ENCODE assay signal across 9 cellular contexts in the genomic region with DNA sequence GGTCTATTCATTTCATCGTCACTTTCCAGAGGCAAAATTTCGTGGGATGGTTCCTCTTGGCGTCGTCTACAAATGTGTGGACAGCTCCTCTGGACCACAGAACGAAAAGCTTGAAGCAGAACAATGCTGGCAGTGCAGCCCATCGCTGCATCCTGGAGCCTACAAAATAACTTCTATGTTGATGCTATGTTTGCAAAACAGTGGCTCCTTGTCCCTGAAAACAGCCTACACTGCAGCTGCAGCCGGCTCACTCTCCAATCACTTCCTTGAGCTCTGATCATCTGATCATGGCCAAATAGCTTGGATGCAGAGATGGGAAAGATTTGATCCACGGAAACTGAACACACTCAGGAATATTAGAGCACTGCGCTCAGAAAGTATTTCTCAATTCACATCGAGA.
A peak's percentile ranks its signal among the peaks of the same experiment; 100 is the strongest.
DNase-seq lines count a peak whose midpoint lies in the region; ATAC-seq and TF ChIP-seq lines count a peak whose summit lies in the region.
"Had no signal": no experiment of that assay in that cellular context is flagged by ENCODE, and none has a peak within 500 bp of the region (broad histone marks: within the 10 kb centered on the region; RNA-seq: fewer than 3 reads in every experiment).

No MANE protein-coding gene starts in this region.

- H3K4me1 ChIP-seq in upper lobe of left lung (peaks cover 0 to 8% (median 0%) of the 10 kb centered on the region in 4 donors), Karpas-422 (ENCODE audit: low read length) (no peaks in the 10 kb centered on the region)

- H3K4me3 ChIP-seq in cardiac fibroblast (replicated peaks in 1 of 2; ENCODE audit: low read depth in 2 of 2, low read length in 2 of 2), result peak overlapping the region; percentile 25 to 29
- peak overlapping the region in 3 of 4 donors; percentile 4 to 27 (median 12) for H3K4me3 ChIP-seq in upper lobe of left lung
- no peak overlapping the region for H3K4me3 ChIP-seq in Karpas-422 (ENCODE audit: low read length)

- H3K27ac Mint-ChIP-seq in activated naive CD4-positive, alpha-beta T cell treated with anti-CD3 and anti-CD28 coated beads, Interleukin-2, amount 10 ng/mL, durations not matched to agents 7 days and 5 days, result peak overlapping the region; percentile 56
- peak overlapping the region in 1 of 2 donors; percentile 91 for H3K27ac Mint-ChIP-seq in activated naive CD4-positive, alpha-beta T cell treated with anti-CD3 and anti-CD28 coated beads, Interleukin-2, amount 50 U/mL, for 72 hours
- H3K27ac Mint-ChIP-seq in memory B cell, result peak overlapping the region; percentile 82

- H3K79me2 ChIP-seq in Karpas-422 (ENCODE audit: low read length), result no peaks in the 10 kb centered on the region

- no peak for TF ChIP-seq EP300 in upper lobe of left lung (IDR thresholded peaks at IDR 0.05)

- CTCF ChIA-PET in activated naive CD4-positive, alpha-beta T cell treated with anti-CD3 and anti-CD28 coated beads, Interleukin-2, amount 10 ng/mL, durations not matched to agents 7 days and 5 days (lab: Charles Lee), result interaction anchor here (0.6 to 0.9 kb wide), 2 partner anchors 49 to 1619 kb away, joined by 3 to 7 read pairs; no protein-coding TSS in a partner anchor

- H2AFZ ChIP-seq in Karpas-422 (ENCODE audit: low read length), result no peak overlapping the region

- 68 to 72% methylated on average over 10 of the region's 10 CpGs for WGBS in upper lobe of left lung, 2 donors

- H3K9me2 ChIP-seq in Karpas-422 (replicated peaks; ENCODE audit: insufficient read depth, low read length), result no peaks in the 10 kb centered on the region

- no peak for TF ChIP-seq POLR2A in upper lobe of left lung (IDR thresholded peaks at IDR 0.05)

- peaks cover 2% of the 10 kb centered on the region for H3K9me3 Mint-ChIP-seq in activated naive CD4-positive, alpha-beta T cell treated with anti-CD3 and anti-CD28 coated beads, Interleukin-2, amount 10 ng/mL, durations not matched to agents 7 days and 5 days
- H3K9me3 Mint-ChIP-seq in activated naive CD4-positive, alpha-beta T cell treated with anti-CD3 and anti-CD28 coated beads, Interleukin-2, amount 50 U/mL, for 72 hours, result no peaks in the 10 kb centered on the region
- H3K9me3 Mint-ChIP-seq in memory B cell, result peaks cover 1% of the 10 kb centered on the region

- H3K9me3 ChIP-seq in upper lobe of left lung (no peaks in the 10 kb centered on the region), Karpas-422 (ENCODE audit: low read length) (no peaks in the 10 kb centered on the region)

- DNase-seq in activated naive CD4-positive, alpha-beta T cell treated with anti-CD3 and anti-CD28 coated beads, Interleukin-2, amount 10 ng/mL, durations not matched to agents 7 days and 5 days, result no peak
- DNase-seq in activated naive CD4-positive, alpha-beta T cell treated with anti-CD3 and anti-CD28 coated beads, Interleukin-2, amount 50 U/mL, for 72 hours (ENCODE audit: low spot score in 2 of 2), result no peak
- DNase-seq in cardiac fibroblast (ENCODE audit: low read depth in 2 of 2), result peak; percentile 53 to 71
- DNase-seq in memory B cell (ENCODE audit: low spot score in 2 of 2), result no peak
- no peak for DNase-seq in upper lobe of left lung
- DNase-seq in Karpas-422, result no peak
- DNase-seq in stimulated activated CD4-positive, alpha-beta T cell treated with anti-CD3 and anti-CD28 coated beads, Interleukin-4, amount 100 ng/mL, for 1 hour, result no peak
- DNase-seq: activated CD4-positive, alpha-beta T cell treated with anti-CD3 and anti-CD28 coated beads for 1 hour had no signal

- H3K4me1 Mint-ChIP-seq in activated naive CD4-positive, alpha-beta T cell treated with anti-CD3 and anti-CD28 coated beads, Interleukin-2, amount 10 ng/mL, durations not matched to agents 7 days and 5 days, result peaks cover 80% of the 10 kb centered on the region
- H3K4me1 Mint-ChIP-seq in memory B cell, result peaks cover 36% of the 10 kb centered on the region

- no peak overlapping the region for H3K9ac ChIP-seq in Karpas-422 (ENCODE audit: low read length)

- H3K36me3 Mint-ChIP-seq in activated naive CD4-positive, alpha-beta T cell treated with anti-CD3 and anti-CD28 coated beads, Interleukin-2, amount 10 ng/mL, durations not matched to agents 7 days and 5 days, result peaks cover 56% of the 10 kb centered on the region
- H3K36me3 Mint-ChIP-seq in activated naive CD4-positive, alpha-beta T cell treated with anti-CD3 and anti-CD28 coated beads, Interleukin-2, amount 50 U/mL, for 72 hours, result peaks cover 17 to 24% of the 10 kb centered on the region in 2 donors
- peaks cover 8% of the 10 kb centered on the region for H3K36me3 Mint-ChIP-seq in memory B cell

- H3K4me2 ChIP-seq in Karpas-422 (ENCODE audit: low read depth, low read length, poor library complexity, severe bottlenecking), result no peak overlapping the region

- H4K20me1 ChIP-seq in Karpas-422 (ENCODE audit: insufficient read depth, low read depth, low read length), result no peaks in the 10 kb centered on the region

- H3K36me3 ChIP-seq in upper lobe of left lung (no peaks in the 10 kb centered on the region), Karpas-422 (ENCODE audit: insufficient read depth, low read length) (no peaks in the 10 kb centered on the region)

- no peaks in the 10 kb centered on the region for H3K27me3 ChIP-seq in upper lobe of left lung
- H3K27me3 ChIP-seq in Karpas-422 (ENCODE audit: low read length), result no peaks in the 10 kb centered on the region

- no peaks in the 10 kb centered on the region for H3K27me3 Mint-ChIP-seq in activated naive CD4-positive, alpha-beta T cell treated with anti-CD3 and anti-CD28 coated beads, Interleukin-2, amount 10 ng/mL, durations not matched to agents 7 days and 5 days
- H3K27me3 Mint-ChIP-seq in memory B cell, result no peaks in the 10 kb centered on the region

- TF ChIP-seq CTCF in cardiac fibroblast (IDR thresholded peaks at IDR 0.05; ENCODE audit: low read depth, low read length) (no peak), upper lobe of left lung (IDR thresholded peaks at IDR 0.05) (no peak)

- H3K27ac ChIP-seq in upper lobe of left lung, result peak overlapping the region in 1 of 4 donors; percentile 8
- no peak overlapping the region for H3K27ac ChIP-seq in Karpas-422 (ENCODE audit: low read length)

- ATAC-seq in activated naive CD4-positive, alpha-beta T cell treated with anti-CD3 and anti-CD28 coated beads, Interleukin-2, amount 50 U/mL, for 72 hours, result no peak
- ATAC-seq in memory B cell (ENCODE audit: low read depth), result no peak
- ATAC-seq in upper lobe of left lung (ENCODE audit: low FRiP score in 2 of 2), result peak in 1 of 2 donors; percentile 59
- ATAC-seq in GM21423 (IDR thresholded peaks at IDR 0.05; ENCODE audit: unreplicated experiment), result no peak

- no peak overlapping the region for H3K4me3 Mint-ChIP-seq in activated naive CD4-positive, alpha-beta T cell treated with anti-CD3 and anti-CD28 coated beads, Interleukin-2, amount 10 ng/mL, durations not matched to agents 7 days and 5 days
- no peak overlapping the region for H3K4me3 Mint-ChIP-seq in memory B cell

Comparison
In these comparisons a context has a peak if more than half of its experiments do, and no peak if none do; other contexts are left out.
1. DNase-seq: peak in cardiac fibroblast (2 of 2); none in activated naive CD4-positive, alpha-beta T cell treated with anti-CD3 and anti-CD28 coated beads, Interleukin-2, amount 10 ng/mL, durations not matched to agents 7 days and 5 days (single experiment), activated naive CD4-positive, alpha-beta T cell treated with anti-CD3 and anti-CD28 coated beads, Interleukin-2, amount 50 U/mL, for 72 hours (0 of 2), memory B cell (0 of 2), upper lobe of left lung (0 of 2), Karpas-422 (single experiment) and stimulated activated CD4-positive, alpha-beta T cell treated with anti-CD3 and anti-CD28 coated beads, Interleukin-4, amount 100 ng/mL, for 1 hour (single experiment).